ENCODE assay signal across 13 cellular contexts in genomic region chr5:56164371-56164770, GRCh38.
DNase-seq lines count a peak whose midpoint lies in the region; TF ChIP-seq lines count a peak whose summit lies in the region.
"Had no signal": no experiment of that assay in that cellular context is flagged by ENCODE, and none has a peak within 500 bp of the region (broad histone marks: within the 10 kb centered on the region; RNA-seq: fewer than 3 reads in every experiment).

No MANE protein-coding gene starts in this region.

- peak overlapping the region; percentile 1; the same call in 1 of the 2 replicates for H3K27ac ChIP-seq in KMS-11
- H3K27ac ChIP-seq: Peyer's patch had no signal

- H3K79me2 ChIP-seq in KMS-11 (ENCODE audit: insufficient read depth, low read depth) = no peaks in the 10 kb centered on the region

- peak overlapping the region; percentile 52; the same call in 1 of the 2 replicates for H3K4me2 ChIP-seq in KMS-11

- H2AFZ ChIP-seq in KMS-11 (ENCODE audit: low read depth) = 0 out of 2 replicates have a peak overlapping the region, but pooled peaks have one; percentile 5

- no peak for TF ChIP-seq CTCF in KMS-11 (conservative IDR thresholded peaks at IDR 0.05; ENCODE audit: low read depth, low read length)

- H3K9ac ChIP-seq in KMS-11 = no peak overlapping the region

- no peaks in the 10 kb centered on the region for H3K36me3 ChIP-seq in KMS-11 (ENCODE audit: insufficient read depth)
- H3K36me3 ChIP-seq: Peyer's patch had no signal

- DNase-seq in amygdala (lab: John Stamatoyannopoulos, UW) (peak in 52 of 56 donors; percentile 12 to 87 (median 58)), hippocampal formation (lab: John Stamatoyannopoulos, UW) (peak; percentile 59 to 77), retina (peak; percentile 42), GOT3 (lab: John Stamatoyannopoulos, UW) (no peak), GM19240 (ENCODE audit: insufficient read length, low spot score) (no peak), SHP77 treated with DMSO at 0.1 percent for 48 hours (lab: John Stamatoyannopoulos, UW) (no peak)
- DNase-seq: activated T-cell treated with anti-CD3 and anti-CD28 coated beads, Interleukin-2, amount 50 U/mL, for 24 hours; Caco-2; H7; naive B cell; Peyer's patch; stimulated activated CD4-positive, alpha-beta T cell treated with anti-CD3 and anti-CD28 coated beads, Interleukin-1b, Interleukin-23, amount 100 ng/mL, for 48 hours had no signal

- H3K27me3 ChIP-seq in KMS-11 (ENCODE audit: insufficient read depth, low read depth) = no peaks in the 10 kb centered on the region
- H3K27me3 ChIP-seq: Peyer's patch had no signal

- no peak overlapping the region for H3K4me3 ChIP-seq in KMS-11 (IDR thresholded peaks at IDR 0.05; ENCODE audit: insufficient read depth, low read depth, low read length)
- H3K4me3 ChIP-seq: Peyer's patch had no signal

- no peaks in the 10 kb centered on the region for H4K20me1 ChIP-seq in KMS-11 (ENCODE audit: insufficient read depth)

- H3K4me1 ChIP-seq in KMS-11 (ENCODE audit: low read depth, poor library complexity, severe bottlenecking) = peaks cover 100% of the 10 kb centered on the region
- H3K4me1 ChIP-seq: Peyer's patch had no signal

Comparison
In these comparisons a context has a peak if more than half of its experiments do, and no peak if none do; other contexts are left out.
1. DNase-seq: peak in amygdala (52 of 56), hippocampal formation (2 of 2) and retina (single experiment); none in GOT3 (single experiment), GM19240 (single experiment) and SHP77 treated with DMSO at 0.1 percent for 48 hours (single experiment).